1 cellular context compared by ENCODE assay signal in the genomic region with DNA sequence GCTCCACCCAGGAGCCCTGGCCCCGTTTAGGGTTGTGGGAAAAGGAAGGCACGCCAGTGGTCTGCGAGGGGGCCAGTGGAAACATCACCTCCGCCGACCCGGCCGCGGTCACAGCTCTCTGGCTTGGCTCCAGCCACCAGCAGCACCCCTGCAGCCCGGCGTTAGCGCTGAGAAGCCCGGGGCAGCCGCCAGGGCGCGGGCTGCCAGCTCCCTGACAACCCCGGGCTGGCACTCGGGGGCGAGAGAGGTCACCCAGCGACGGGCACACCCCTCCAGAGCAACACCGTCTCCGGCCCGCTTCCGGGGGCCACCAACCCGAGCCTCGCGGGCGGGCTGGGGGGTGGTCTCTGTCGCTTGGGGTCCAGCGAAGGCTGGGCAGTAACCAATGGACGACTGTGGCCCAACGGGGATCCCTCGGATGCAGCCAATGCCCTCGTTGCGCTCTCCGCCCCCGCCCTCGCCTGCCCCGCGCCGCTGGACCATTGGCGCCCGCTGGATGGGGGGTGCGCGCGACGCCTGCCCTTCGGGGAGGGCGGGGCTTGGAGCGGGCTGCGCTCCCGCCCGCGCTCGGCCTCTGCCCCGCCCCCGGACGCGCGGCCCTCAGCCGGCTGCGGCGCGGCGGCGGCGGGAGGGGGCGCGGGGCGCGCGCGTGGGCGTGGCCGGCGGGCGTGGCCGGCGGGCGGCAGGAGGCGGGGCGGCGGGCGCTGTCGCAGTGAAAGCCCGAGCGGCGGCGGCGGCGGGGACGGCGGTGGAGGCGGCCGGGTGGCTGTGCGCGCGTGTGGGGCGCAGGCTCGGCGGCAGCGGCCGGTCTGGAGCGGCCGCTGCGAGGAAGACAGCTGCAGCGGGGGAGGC.
TF ChIP-seq lines count a peak whose summit lies in the region.

A gene (plus strand): TSS at position 712 of the 852 bp plus-strand sequence. CDS start 1,007 bp downstream, outside the sequence.

TF ChIP-seq in K562, 482 proteins besides CTCF, POLR2A, EP300 and RAD21 (continued from another document and continues in another):
- TF ChIP-seq, protein P1, sequence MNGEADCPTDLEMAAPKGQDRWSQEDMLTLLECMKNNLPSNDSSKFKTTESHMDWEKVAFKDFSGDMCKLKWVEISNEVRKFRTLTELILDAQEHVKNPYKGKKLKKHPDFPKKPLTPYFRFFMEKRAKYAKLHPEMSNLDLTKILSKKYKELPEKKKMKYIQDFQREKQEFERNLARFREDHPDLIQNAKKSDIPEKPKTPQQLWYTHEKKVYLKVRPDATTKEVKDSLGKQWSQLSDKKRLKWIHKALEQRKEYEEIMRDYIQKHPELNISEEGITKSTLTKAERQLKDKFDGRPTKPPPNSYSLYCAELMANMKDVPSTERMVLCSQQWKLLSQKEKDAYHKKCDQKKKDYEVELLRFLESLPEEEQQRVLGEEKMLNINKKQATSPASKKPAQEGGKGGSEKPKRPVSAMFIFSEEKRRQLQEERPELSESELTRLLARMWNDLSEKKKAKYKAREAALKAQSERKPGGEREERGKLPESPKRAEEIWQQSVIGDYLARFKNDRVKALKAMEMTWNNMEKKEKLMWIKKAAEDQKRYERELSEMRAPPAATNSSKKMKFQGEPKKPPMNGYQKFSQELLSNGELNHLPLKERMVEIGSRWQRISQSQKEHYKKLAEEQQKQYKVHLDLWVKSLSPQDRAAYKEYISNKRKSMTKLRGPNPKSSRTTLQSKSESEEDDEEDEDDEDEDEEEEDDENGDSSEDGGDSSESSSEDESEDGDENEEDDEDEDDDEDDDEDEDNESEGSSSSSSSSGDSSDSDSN (IDR thresholded peaks at IDR 0.05; ENCODE audit: borderline replicate concordance in 1 of 2, low read depth in 2 of 2, low read length in 2 of 2), result peak in 1 of 2 experiments; percentile 68; a peak in 1 of 4 replicates
- TF ChIP-seq, protein P2, sequence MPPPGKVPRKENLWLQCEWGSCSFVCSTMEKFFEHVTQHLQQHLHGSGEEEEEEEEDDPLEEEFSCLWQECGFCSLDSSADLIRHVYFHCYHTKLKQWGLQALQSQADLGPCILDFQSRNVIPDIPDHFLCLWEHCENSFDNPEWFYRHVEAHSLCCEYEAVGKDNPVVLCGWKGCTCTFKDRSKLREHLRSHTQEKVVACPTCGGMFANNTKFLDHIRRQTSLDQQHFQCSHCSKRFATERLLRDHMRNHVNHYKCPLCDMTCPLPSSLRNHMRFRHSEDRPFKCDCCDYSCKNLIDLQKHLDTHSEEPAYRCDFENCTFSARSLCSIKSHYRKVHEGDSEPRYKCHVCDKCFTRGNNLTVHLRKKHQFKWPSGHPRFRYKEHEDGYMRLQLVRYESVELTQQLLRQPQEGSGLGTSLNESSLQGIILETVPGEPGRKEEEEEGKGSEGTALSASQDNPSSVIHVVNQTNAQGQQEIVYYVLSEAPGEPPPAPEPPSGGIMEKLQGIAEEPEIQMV (tag; conservative IDR thresholded peaks at IDR 0.05; ENCODE audit: low read depth), result no peak
- TF ChIP-seq, protein P3, sequence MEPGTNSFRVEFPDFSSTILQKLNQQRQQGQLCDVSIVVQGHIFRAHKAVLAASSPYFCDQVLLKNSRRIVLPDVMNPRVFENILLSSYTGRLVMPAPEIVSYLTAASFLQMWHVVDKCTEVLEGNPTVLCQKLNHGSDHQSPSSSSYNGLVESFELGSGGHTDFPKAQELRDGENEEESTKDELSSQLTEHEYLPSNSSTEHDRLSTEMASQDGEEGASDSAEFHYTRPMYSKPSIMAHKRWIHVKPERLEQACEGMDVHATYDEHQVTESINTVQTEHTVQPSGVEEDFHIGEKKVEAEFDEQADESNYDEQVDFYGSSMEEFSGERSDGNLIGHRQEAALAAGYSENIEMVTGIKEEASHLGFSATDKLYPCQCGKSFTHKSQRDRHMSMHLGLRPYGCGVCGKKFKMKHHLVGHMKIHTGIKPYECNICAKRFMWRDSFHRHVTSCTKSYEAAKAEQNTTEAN (CRISPR knock-in tag; IDR thresholded peaks at IDR 0.05), result no peak
- TF ChIP-seq EZH2 (IDR thresholded peaks at IDR 0.05; ENCODE audit: borderline replicate concordance, low read depth, low read length) (no peak), CBFB (CRISPR knock-in tag; IDR thresholded peaks at IDR 0.05) (0 out of 2 replicates have a peak, but pooled peaks have one; percentile 37), POLR3G (IDR thresholded peaks at IDR 0.05; ENCODE audit: extremely low read depth, insufficient read length, insufficient replicate concordance) (no peak), TRIM24 (IDR thresholded peaks at IDR 0.05) (no peak), NFYB (IDR thresholded peaks at IDR 0.05; ENCODE audit: extremely low read depth, insufficient read length) (peak; percentile 33), BRCA1 (IDR thresholded peaks at IDR 0.05) (no peak), BRCA1 (CRISPR knock-in tag; IDR thresholded peaks at IDR 0.05) (no peak), SMARCA4 (IDR thresholded peaks at IDR 0.05) (no peak), ZBTB7A (IDR thresholded peaks at IDR 0.05; ENCODE audit: borderline replicate concordance, control insufficient read depth, low read depth, low read length) (peak; percentile 34; the same call in 1 of the 2 replicates), ZBED1 (IDR thresholded peaks at IDR 0.05) (no peak), TEAD2 (tag; IDR thresholded peaks at IDR 0.05) (no peak), SRF (CRISPR knock-in tag; IDR thresholded peaks at IDR 0.05) (no peak), KLF6 (CRISPR knock-in tag; IDR thresholded peaks at IDR 0.05; ENCODE audit: borderline replicate concordance) (no peak), ZNF143 (CRISPR knock-in tag; IDR thresholded peaks at IDR 0.05) (no peak), U2AF2 (optimal IDR thresholded peaks at IDR 0.05; ENCODE audit: low read depth, low read length) (no peak), SRSF3 (IDR thresholded peaks at IDR 0.05; ENCODE audit: insufficient read depth, low read length) (no peak), MECOM (CRISPR knock-in tag; IDR thresholded peaks at IDR 0.05) (no peak), ILF3 (IDR thresholded peaks at IDR 0.05; ENCODE audit: borderline replicate concordance) (no peak), CAMTA2 (CRISPR knock-in tag; conservative IDR thresholded peaks at IDR 0.05) (no peak), HDAC6 (IDR thresholded peaks at IDR 0.05; ENCODE audit: low read depth, low read length) (no peak), CREBBP (IDR thresholded peaks at IDR 0.05; ENCODE audit: low read depth, low read length) (no peak), PRMT5 (CRISPR knock-in tag; IDR thresholded peaks at IDR 0.05) (no peak), GATAD2A (IDR thresholded peaks at IDR 0.05) (no peak), RFX1 (IDR thresholded peaks at IDR 0.05) (no peak), STAG1 (CRISPR knock-in tag; IDR thresholded peaks at IDR 0.05; ENCODE audit: borderline replicate concordance) (no peak), ZNF140 (CRISPR knock-in tag; IDR thresholded peaks at IDR 0.05) (no peak), RFX5 (IDR thresholded peaks at IDR 0.05; ENCODE audit: low read depth, low read length) (no peak)
- TF ChIP-seq, protein P4, sequence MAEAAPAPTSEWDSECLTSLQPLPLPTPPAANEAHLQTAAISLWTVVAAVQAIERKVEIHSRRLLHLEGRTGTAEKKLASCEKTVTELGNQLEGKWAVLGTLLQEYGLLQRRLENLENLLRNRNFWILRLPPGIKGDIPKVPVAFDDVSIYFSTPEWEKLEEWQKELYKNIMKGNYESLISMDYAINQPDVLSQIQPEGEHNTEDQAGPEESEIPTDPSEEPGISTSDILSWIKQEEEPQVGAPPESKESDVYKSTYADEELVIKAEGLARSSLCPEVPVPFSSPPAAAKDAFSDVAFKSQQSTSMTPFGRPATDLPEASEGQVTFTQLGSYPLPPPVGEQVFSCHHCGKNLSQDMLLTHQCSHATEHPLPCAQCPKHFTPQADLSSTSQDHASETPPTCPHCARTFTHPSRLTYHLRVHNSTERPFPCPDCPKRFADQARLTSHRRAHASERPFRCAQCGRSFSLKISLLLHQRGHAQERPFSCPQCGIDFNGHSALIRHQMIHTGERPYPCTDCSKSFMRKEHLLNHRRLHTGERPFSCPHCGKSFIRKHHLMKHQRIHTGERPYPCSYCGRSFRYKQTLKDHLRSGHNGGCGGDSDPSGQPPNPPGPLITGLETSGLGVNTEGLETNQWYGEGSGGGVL (CRISPR knock-in tag; IDR thresholded peaks at IDR 0.05), result no peak
- TF ChIP-seq, protein P5, sequence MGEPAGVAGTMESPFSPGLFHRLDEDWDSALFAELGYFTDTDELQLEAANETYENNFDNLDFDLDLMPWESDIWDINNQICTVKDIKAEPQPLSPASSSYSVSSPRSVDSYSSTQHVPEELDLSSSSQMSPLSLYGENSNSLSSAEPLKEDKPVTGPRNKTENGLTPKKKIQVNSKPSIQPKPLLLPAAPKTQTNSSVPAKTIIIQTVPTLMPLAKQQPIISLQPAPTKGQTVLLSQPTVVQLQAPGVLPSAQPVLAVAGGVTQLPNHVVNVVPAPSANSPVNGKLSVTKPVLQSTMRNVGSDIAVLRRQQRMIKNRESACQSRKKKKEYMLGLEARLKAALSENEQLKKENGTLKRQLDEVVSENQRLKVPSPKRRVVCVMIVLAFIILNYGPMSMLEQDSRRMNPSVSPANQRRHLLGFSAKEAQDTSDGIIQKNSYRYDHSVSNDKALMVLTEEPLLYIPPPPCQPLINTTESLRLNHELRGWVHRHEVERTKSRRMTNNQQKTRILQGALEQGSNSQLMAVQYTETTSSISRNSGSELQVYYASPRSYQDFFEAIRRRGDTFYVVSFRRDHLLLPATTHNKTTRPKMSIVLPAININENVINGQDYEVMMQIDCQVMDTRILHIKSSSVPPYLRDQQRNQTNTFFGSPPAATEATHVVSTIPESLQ (CRISPR knock-in tag; IDR thresholded peaks at IDR 0.05), result no peak
- TF ChIP-seq, protein P6, sequence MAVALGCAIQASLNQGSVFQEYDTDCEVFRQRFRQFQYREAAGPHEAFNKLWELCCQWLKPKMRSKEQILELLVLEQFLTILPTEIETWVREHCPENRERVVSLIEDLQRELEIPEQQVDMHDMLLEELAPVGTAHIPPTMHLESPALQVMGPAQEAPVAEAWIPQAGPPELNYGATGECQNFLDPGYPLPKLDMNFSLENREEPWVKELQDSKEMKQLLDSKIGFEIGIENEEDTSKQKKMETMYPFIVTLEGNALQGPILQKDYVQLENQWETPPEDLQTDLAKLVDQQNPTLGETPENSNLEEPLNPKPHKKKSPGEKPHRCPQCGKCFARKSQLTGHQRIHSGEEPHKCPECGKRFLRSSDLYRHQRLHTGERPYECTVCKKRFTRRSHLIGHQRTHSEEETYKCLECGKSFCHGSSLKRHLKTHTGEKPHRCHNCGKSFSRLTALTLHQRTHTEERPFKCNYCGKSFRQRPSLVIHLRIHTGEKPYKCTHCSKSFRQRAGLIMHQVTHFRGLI (CRISPR knock-in tag; IDR thresholded peaks at IDR 0.05), result no peak
- TF ChIP-seq, protein P7, sequence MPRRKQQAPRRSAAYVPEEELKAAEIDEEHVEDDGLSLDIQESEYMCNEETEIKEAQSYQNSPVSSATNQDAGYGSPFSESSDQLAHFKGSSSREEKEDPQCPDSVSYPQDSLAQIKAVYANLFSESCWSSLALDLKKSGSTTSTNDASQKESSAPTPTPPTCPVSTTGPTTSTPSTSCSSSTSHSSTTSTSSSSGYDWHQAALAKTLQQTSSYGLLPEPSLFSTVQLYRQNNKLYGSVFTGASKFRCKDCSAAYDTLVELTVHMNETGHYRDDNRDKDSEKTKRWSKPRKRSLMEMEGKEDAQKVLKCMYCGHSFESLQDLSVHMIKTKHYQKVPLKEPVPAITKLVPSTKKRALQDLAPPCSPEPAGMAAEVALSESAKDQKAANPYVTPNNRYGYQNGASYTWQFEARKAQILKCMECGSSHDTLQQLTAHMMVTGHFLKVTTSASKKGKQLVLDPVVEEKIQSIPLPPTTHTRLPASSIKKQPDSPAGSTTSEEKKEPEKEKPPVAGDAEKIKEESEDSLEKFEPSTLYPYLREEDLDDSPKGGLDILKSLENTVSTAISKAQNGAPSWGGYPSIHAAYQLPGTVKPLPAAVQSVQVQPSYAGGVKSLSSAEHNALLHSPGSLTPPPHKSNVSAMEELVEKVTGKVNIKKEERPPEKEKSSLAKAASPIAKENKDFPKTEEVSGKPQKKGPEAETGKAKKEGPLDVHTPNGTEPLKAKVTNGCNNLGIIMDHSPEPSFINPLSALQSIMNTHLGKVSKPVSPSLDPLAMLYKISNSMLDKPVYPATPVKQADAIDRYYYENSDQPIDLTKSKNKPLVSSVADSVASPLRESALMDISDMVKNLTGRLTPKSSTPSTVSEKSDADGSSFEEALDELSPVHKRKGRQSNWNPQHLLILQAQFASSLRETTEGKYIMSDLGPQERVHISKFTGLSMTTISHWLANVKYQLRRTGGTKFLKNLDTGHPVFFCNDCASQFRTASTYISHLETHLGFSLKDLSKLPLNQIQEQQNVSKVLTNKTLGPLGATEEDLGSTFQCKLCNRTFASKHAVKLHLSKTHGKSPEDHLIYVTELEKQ (CRISPR knock-in tag; IDR thresholded peaks at IDR 0.05), result no peak
- TF ChIP-seq, protein P8, sequence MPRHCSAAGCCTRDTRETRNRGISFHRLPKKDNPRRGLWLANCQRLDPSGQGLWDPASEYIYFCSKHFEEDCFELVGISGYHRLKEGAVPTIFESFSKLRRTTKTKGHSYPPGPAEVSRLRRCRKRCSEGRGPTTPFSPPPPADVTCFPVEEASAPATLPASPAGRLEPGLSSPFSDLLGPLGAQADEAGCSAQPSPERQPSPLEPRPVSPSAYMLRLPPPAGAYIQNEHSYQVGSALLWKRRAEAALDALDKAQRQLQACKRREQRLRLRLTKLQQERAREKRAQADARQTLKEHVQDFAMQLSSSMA (CRISPR knock-in tag; IDR thresholded peaks at IDR 0.05), result no peak
- TF ChIP-seq, protein P9, sequence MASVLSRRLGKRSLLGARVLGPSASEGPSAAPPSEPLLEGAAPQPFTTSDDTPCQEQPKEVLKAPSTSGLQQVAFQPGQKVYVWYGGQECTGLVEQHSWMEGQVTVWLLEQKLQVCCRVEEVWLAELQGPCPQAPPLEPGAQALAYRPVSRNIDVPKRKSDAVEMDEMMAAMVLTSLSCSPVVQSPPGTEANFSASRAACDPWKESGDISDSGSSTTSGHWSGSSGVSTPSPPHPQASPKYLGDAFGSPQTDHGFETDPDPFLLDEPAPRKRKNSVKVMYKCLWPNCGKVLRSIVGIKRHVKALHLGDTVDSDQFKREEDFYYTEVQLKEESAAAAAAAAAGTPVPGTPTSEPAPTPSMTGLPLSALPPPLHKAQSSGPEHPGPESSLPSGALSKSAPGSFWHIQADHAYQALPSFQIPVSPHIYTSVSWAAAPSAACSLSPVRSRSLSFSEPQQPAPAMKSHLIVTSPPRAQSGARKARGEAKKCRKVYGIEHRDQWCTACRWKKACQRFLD (CRISPR knock-in tag; IDR thresholded peaks at IDR 0.05), result no peak
- TF ChIP-seq, protein P10, sequence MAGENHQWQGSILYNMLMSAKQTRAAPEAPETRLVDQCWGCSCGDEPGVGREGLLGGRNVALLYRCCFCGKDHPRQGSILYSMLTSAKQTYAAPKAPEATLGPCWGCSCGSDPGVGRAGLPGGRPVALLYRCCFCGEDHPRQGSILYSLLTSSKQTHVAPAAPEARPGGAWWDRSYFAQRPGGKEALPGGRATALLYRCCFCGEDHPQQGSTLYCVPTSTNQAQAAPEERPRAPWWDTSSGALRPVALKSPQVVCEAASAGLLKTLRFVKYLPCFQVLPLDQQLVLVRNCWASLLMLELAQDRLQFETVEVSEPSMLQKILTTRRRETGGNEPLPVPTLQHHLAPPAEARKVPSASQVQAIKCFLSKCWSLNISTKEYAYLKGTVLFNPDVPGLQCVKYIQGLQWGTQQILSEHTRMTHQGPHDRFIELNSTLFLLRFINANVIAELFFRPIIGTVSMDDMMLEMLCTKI (IDR thresholded peaks at IDR 0.05; ENCODE audit: partially characterized antibody), result no peak
- TF ChIP-seq, protein P11, sequence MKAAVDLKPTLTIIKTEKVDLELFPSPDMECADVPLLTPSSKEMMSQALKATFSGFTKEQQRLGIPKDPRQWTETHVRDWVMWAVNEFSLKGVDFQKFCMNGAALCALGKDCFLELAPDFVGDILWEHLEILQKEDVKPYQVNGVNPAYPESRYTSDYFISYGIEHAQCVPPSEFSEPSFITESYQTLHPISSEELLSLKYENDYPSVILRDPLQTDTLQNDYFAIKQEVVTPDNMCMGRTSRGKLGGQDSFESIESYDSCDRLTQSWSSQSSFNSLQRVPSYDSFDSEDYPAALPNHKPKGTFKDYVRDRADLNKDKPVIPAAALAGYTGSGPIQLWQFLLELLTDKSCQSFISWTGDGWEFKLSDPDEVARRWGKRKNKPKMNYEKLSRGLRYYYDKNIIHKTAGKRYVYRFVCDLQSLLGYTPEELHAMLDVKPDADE (conservative IDR thresholded peaks at IDR 0.05; ENCODE audit: control insufficient read depth, low read depth, low read length), result no peak
